8 cellular contexts compared by ENCODE assay signal in genomic region chr13:51222510-51223283, GRCh38. TPM values are rescaled to one million over a fixed set of nuclear protein-coding genes. Genes with fewer than 3 reads are reported as not detected.
DNase-seq lines count a peak whose midpoint lies in the region; ATAC-seq and TF ChIP-seq lines count a peak whose summit lies in the region.

No MANE protein-coding gene starts in this region.

- peak overlapping the region in 3 of 4 donors; percentile 58 to 84 (median 72) for H3K4me3 Mint-ChIP-seq in CD4-positive, CD25-positive, alpha-beta regulatory T cell
- peak overlapping the region; percentile 90 for H3K4me3 Mint-ChIP-seq in GM23338

- H4K20me1 ChIP-seq in GM23338 (replicated peaks; ENCODE audit: insufficient read depth) (peaks cover 20% of the 10 kb centered on the region), OCI-LY1 (ENCODE audit: insufficient read depth, low read length) (no peaks in the 10 kb centered on the region)

- ATAC-seq in CD4-positive, CD25-positive, alpha-beta regulatory T cell (ENCODE audit: low read depth in 2 of 2) = no peak
- ATAC-seq in GM23338 = peak; percentile 42

- H3K4me1 ChIP-seq in CD4-positive, CD25-positive, alpha-beta regulatory T cell (ENCODE audit: control insufficient read depth, insufficient read depth, low read length, poor library complexity, severe bottlenecking) = peaks cover 11% of the 10 kb centered on the region
- H3K4me1 ChIP-seq in GM23338 (ENCODE audit: insufficient read depth) (peaks cover 67% of the 10 kb centered on the region), OCI-LY1 (ENCODE audit: insufficient read depth, low read length, severe bottlenecking) (peaks cover 14% of the 10 kb centered on the region), mononuclear cell (ENCODE audit: insufficient read depth, low read length) (peaks cover 28% of the 10 kb centered on the region), vagina (peaks cover 6% of the 10 kb centered on the region)

- peaks cover 0 to 7% (median 0%) of the 10 kb centered on the region in 4 donors for H3K4me1 Mint-ChIP-seq in CD4-positive, CD25-positive, alpha-beta regulatory T cell
- peaks cover 58% of the 10 kb centered on the region for H3K4me1 Mint-ChIP-seq in GM23338

- H3K9me3 Mint-ChIP-seq in CD4-positive, CD25-positive, alpha-beta regulatory T cell = no peaks in the 10 kb centered on the region
- no peaks in the 10 kb centered on the region for H3K9me3 Mint-ChIP-seq in GM23338

- intact Hi-C loops in vagina (cut with DNase I) = no loop called here

- H3K9me2 ChIP-seq in GM23338 (ENCODE audit: insufficient read depth) = peaks cover under 1% of the 10 kb centered on the region; the same call in 1 of the 2 replicates
- no peaks in the 10 kb centered on the region for H3K9me2 ChIP-seq in OCI-LY1 (ENCODE audit: low read depth, low read length)

- peaks cover 43% of the 10 kb centered on the region for H3K27me3 ChIP-seq in CD4-positive, CD25-positive, alpha-beta regulatory T cell (ENCODE audit: control insufficient read depth, insufficient read depth, low read length)
- H3K27me3 ChIP-seq in GM23338 (ENCODE audit: insufficient read depth) (peaks cover 2% of the 10 kb centered on the region; the same call in 1 of the 2 replicates), OCI-LY1 (ENCODE audit: insufficient read depth, low read length) (0 out of 2 replicates have a peak, but pooled peaks cover 11% of the 10 kb centered on the region), mononuclear cell (ENCODE audit: insufficient read depth, low read length) (peaks cover 32% of the 10 kb centered on the region), vagina (no peaks in the 10 kb centered on the region)

- H3K9me3 ChIP-seq in CD4-positive, CD25-positive, alpha-beta regulatory T cell (ENCODE audit: control insufficient read depth in 2 of 2, low read length in 2 of 2) = no peaks in the 10 kb centered on the region
- H3K9me3 ChIP-seq in OCI-LY1 (ENCODE audit: low read length) = no peaks in the 10 kb centered on the region
- H3K9me3 ChIP-seq in mononuclear cell (ENCODE audit: low read depth, low read length) = no peaks in the 10 kb centered on the region
- H3K9me3 ChIP-seq in vagina = no peaks in the 10 kb centered on the region

- TF ChIP-seq POLR2A in vagina (IDR thresholded peaks at IDR 0.05) = no peak

- no peak overlapping the region for H3K4me3 ChIP-seq in CD4-positive, CD25-positive, alpha-beta regulatory T cell (ENCODE audit: low read depth, low read length)
- H3K4me3 ChIP-seq in GM23338 = peak overlapping the region; percentile 78
- peak overlapping the region; percentile 81 for H3K4me3 ChIP-seq in OCI-LY1 (ENCODE audit: low read depth, low read length, poor library complexity, severe bottlenecking)
- H3K4me3 ChIP-seq in mononuclear cell (ENCODE audit: low read length) = peak overlapping the region; percentile 31
- peak overlapping the region; percentile 54 to 85 for H3K4me3 ChIP-seq in vagina

- H3K9ac ChIP-seq in OCI-LY1 (ENCODE audit: low read length) = peak overlapping the region; percentile 50; the same call in 1 of the 2 replicates

- peaks cover 7% of the 10 kb centered on the region for H3F3A ChIP-seq in GM23338 (replicated peaks; ENCODE audit: low read depth)
- H3F3A ChIP-seq in OCI-LY1 (ENCODE audit: insufficient read depth, low read length) = no peaks in the 10 kb centered on the region

- H3K79me2 ChIP-seq in GM23338 (replicated peaks; ENCODE audit: insufficient read depth) = peaks cover 53% of the 10 kb centered on the region
- H3K79me2 ChIP-seq in OCI-LY1 (ENCODE audit: insufficient read depth, low read length) = no peaks in the 10 kb centered on the region

- no peaks in the 10 kb centered on the region for H3K36me3 ChIP-seq in CD4-positive, CD25-positive, alpha-beta regulatory T cell (ENCODE audit: control insufficient read depth, insufficient read depth, low read length)
- H3K36me3 ChIP-seq in GM23338 (ENCODE audit: insufficient read depth) = peaks cover 6% of the 10 kb centered on the region; the same call in 1 of the 2 replicates
- H3K36me3 ChIP-seq in OCI-LY1 (ENCODE audit: insufficient read depth, low read length) = no peaks in the 10 kb centered on the region
- no peaks in the 10 kb centered on the region for H3K36me3 ChIP-seq in vagina

- no peak overlapping the region for H3K27ac ChIP-seq in CD4-positive, CD25-positive, alpha-beta regulatory T cell (ENCODE audit: insufficient read depth, low read length, poor library complexity, severe bottlenecking)
- H3K27ac ChIP-seq in GM23338 (ENCODE audit: low read depth) (peak overlapping the region; percentile 73), OCI-LY1 (ENCODE audit: low read depth, low read length, poor library complexity, severe bottlenecking) (no peak overlapping the region), vagina (no peak overlapping the region)

- peak in 1 of 3 donors; percentile 19 for DNase-seq in CD4-positive, CD25-positive, alpha-beta regulatory T cell
- DNase-seq in GM23338 (ENCODE audit: low spot score) (peak; percentile 59), dermis blood vessel endothelial cell (peak; percentile 49), vagina (ENCODE audit: extremely low spot score in 2 of 2) (no peak), AG08395 (ENCODE audit: low spot score) (no peak), mucosa of gallbladder (ENCODE audit: low spot score) (no peak)

- no peak overlapping the region for H3K27ac Mint-ChIP-seq in CD4-positive, CD25-positive, alpha-beta regulatory T cell
- peak overlapping the region; percentile 58; the same call in 1 of the 2 replicates for H3K27ac Mint-ChIP-seq in GM23338

- peak overlapping the region; percentile 87 for H3K4me2 ChIP-seq in GM23338
- peak overlapping the region; percentile 100 for H3K4me2 ChIP-seq in OCI-LY1 (ENCODE audit: low read length)

- TF ChIP-seq CTCF in GM23338 (conservative IDR thresholded peaks at IDR 0.05; ENCODE audit: low read depth in 2 of 2) (peak in 1 of 2 experiments; percentile 27; a peak in 1 of 4 replicates), OCI-LY1 (IDR thresholded peaks at IDR 0.05; ENCODE audit: low read length) (peak; percentile 16), vagina (IDR thresholded peaks at IDR 0.05) (peak in 1 of 3 experiments; percentile 11)

- no peaks in the 10 kb centered on the region for H3K36me3 Mint-ChIP-seq in CD4-positive, CD25-positive, alpha-beta regulatory T cell
- peaks cover 42% of the 10 kb centered on the region for H3K36me3 Mint-ChIP-seq in GM23338 (ENCODE audit: low read depth)

- no peak overlapping the region for H2AFZ ChIP-seq in GM23338
- H2AFZ ChIP-seq in OCI-LY1 (ENCODE audit: low read length) = no peak overlapping the region

- H3K27me3 Mint-ChIP-seq in CD4-positive, CD25-positive, alpha-beta regulatory T cell = peaks cover 70% of the 10 kb centered on the region
- H3K27me3 Mint-ChIP-seq in GM23338 (ENCODE audit: insufficient read depth, low read depth, poor library complexity) = peaks cover 17% of the 10 kb centered on the region

TF ChIP-seq in GM23338, 12 proteins besides CTCF, POLR2A, EP300 and RAD21 (continues in another document):
- TF ChIP-seq EZH2 (IDR thresholded peaks at IDR 0.05; ENCODE audit: low read depth, unreplicated experiment) = no peak
- no peak for TF ChIP-seq ZNF331 (CRISPR knock-in tag; IDR thresholded peaks at IDR 0.05; ENCODE audit: low read depth)
- no peak for TF ChIP-seq JUNB (IDR thresholded peaks at IDR 0.05; ENCODE audit: unreplicated experiment)
- TF ChIP-seq ZNF114 (CRISPR knock-in tag; IDR thresholded peaks at IDR 0.05) = no peak
- no peak for TF ChIP-seq CREB1 (CRISPR knock-in tag; IDR thresholded peaks at IDR 0.05; ENCODE audit: low read depth)
- TF ChIP-seq EZH2phosphoT487 (IDR thresholded peaks at IDR 0.05; ENCODE audit: unreplicated experiment) = no peak
- TF ChIP-seq ETS1 (IDR thresholded peaks at IDR 0.05) = no peak
- no peak for TF ChIP-seq NANOG (IDR thresholded peaks at IDR 0.05; ENCODE audit: borderline replicate concordance)

RNA-seq across cellular contexts. Expression of gene FAM124A, which starts 0.5 kb away (rescaled TPM):
- total RNA-seq in CD4-positive, CD25-positive, alpha-beta regulatory T cell = not detected
- polyA plus RNA-seq in CD4-positive, CD25-positive, alpha-beta regulatory T cell = not detected
- total RNA-seq in GM23338 (2014; rRNA removed; shearing (Covaris generic)) = 84.1 and 109 TPM in 2 replicates
- polyA plus RNA-seq in GM23338 (2016; fragmentation: Nextera tagmentation; extraction: Ambion mirVana) = 35.9 and 37.7 TPM in 2 replicates
- total RNA-seq in dermis blood vessel endothelial cell = 9.4 and 9.7 TPM in 2 replicates
- total RNA-seq in mononuclear cell = under 0.01 TPM
- 5.4 TPM for total RNA-seq in vagina
- 4.3 TPM for total RNA-seq in mucosa of gallbladder

Comparison
In these comparisons a context has a peak if more than half of its experiments do, and no peak if none do; other contexts are left out.
1. DNase-seq: peak in GM23338 (single experiment) and dermis blood vessel endothelial cell (single experiment); none in vagina (0 of 2), AG08395 (single experiment) and mucosa of gallbladder (single experiment).